In the genomic region with DNA sequence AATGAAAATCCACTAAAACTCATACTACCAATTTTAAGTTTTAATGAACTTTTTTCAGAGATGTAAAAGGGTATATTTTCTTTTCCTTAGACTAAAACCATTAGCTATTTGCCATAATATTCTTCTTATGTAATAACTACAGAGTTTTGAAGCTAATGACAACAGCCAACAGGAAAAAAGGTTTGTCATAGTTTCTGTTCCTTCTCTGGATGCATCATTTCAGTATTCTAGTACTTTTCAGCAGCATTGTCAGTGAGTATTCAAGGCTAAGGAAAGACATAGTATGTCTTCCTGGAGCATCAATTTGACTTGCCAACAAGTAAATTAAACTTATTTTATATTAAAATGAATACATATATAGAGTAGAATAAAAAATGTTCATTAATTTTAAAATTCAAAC, we compare ENCODE assay signal across 17 cellular contexts.
"Had no signal": no experiment of that assay in that cellular context is flagged by ENCODE, and none has a peak within 500 bp of the region (broad histone marks: within the 10 kb centered on the region; RNA-seq: fewer than 3 reads in every experiment).

No MANE protein-coding gene starts in this region.

- H3K36me3 ChIP-seq: esophagus muscularis mucosa, gastrocnemius medialis, heart right ventricle, neural progenitor cell, pancreas had no signal

- ATAC-seq: effector memory CD8-positive, alpha-beta T cell; gastrocnemius medialis; heart right ventricle; natural killer cell; pancreas; right cardiac atrium had no signal

- H3K27ac ChIP-seq: epithelial cell of prostate, esophagus muscularis mucosa, gastrocnemius medialis, heart right ventricle, neural progenitor cell, pancreas had no signal

- H3K9ac ChIP-seq: neural progenitor cell had no signal

- H2AFZ ChIP-seq: neural progenitor cell had no signal

- H3K4me3 ChIP-seq: esophagus muscularis mucosa, gastrocnemius medialis, heart right ventricle, neural progenitor cell, pancreas, smooth muscle cell had no signal

- H3K4me2 ChIP-seq: neural progenitor cell, smooth muscle cell had no signal

- DNase-seq: effector memory CD8-positive, alpha-beta T cell; gastrocnemius medialis; heart right ventricle; hypothalamus; kidney glomerular epithelial cell; mammary epithelial cell; natural killer cell; nucleus accumbens; pancreas; right cardiac atrium; stimulated activated CD4-positive, alpha-beta T cell treated with anti-CD3 and anti-CD28 coated beads, Interleukin-2, amount 100 ng/mL, for 48 hours; stimulated activated naive CD4-positive, alpha-beta T cell treated with Interleukin-2 at 50 U/mL for 16 hours; trophoblast cell had no signal

- H3K4me1 ChIP-seq: esophagus muscularis mucosa, gastrocnemius medialis, heart right ventricle, neural progenitor cell, pancreas had no signal

- H3K27me3 ChIP-seq: esophagus muscularis mucosa, gastrocnemius medialis, heart right ventricle, neural progenitor cell, pancreas had no signal

- H3K9me3 ChIP-seq: esophagus muscularis mucosa, gastrocnemius medialis, pancreas had no signal
